1 cellular context compared by ENCODE assay signal in the genomic region with DNA sequence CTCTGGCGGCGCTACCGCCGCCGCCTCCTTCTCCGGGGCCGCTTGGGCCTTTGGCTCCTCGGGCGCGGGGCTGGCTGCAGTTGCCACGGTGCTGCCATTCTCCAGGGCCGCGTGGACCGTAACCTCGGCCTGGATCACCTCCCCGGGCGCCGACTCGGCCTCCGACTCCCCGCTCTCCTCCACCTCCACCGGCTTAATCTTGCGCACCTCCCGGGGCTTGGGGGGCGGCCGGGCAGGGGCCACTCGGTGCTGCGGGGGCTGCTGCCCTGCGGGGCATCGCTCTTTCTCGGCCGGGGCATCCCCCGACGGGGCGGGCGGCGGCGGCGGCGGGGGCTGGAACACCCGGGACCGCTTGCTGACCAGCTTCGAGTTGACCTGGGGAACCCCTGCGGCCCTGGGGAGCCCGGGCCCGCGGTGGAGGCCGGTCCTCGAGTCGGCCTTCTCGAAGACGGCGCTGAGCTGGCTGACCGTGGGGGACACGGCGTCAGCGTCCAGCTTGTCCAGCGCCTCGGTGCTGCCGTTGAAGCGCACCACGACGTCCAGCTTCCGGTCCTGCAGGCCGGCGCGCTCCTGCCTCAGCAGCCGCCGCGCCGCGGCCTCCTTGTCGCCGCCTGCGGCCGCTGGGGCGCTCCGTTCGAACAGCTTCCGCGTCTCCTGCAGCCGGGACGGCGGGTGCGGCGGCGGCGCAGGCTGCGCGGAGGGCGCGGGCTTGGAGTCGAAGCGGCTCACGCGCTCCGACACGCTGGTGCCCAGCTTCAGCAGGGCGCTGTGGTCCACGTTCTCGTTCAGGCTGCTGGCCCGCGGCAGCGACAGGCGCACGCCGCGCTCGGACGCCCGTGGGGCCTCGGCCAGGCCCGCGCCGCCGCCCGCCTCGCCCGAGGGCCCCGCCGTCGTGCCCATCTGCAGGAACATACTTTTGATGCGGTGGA.
TF ChIP-seq lines count a peak whose summit lies in the region.

No MANE protein-coding gene starts in this region.

TF ChIP-seq in HepG2, 621 proteins besides CTCF, POLR2A, EP300 and RAD21 (continues in another document):
- TF ChIP-seq ATAD3A (CRISPR knock-in tag; IDR thresholded peaks at IDR 0.05) = no peak
- TF ChIP-seq, protein P1, sequence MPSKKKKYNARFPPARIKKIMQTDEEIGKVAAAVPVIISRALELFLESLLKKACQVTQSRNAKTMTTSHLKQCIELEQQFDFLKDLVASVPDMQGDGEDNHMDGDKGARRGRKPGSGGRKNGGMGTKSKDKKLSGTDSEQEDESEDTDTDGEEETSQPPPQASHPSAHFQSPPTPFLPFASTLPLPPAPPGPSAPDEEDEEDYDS (CRISPR knock-in tag; IDR thresholded peaks at IDR 0.05) = no peak
- TF ChIP-seq, protein P2, sequence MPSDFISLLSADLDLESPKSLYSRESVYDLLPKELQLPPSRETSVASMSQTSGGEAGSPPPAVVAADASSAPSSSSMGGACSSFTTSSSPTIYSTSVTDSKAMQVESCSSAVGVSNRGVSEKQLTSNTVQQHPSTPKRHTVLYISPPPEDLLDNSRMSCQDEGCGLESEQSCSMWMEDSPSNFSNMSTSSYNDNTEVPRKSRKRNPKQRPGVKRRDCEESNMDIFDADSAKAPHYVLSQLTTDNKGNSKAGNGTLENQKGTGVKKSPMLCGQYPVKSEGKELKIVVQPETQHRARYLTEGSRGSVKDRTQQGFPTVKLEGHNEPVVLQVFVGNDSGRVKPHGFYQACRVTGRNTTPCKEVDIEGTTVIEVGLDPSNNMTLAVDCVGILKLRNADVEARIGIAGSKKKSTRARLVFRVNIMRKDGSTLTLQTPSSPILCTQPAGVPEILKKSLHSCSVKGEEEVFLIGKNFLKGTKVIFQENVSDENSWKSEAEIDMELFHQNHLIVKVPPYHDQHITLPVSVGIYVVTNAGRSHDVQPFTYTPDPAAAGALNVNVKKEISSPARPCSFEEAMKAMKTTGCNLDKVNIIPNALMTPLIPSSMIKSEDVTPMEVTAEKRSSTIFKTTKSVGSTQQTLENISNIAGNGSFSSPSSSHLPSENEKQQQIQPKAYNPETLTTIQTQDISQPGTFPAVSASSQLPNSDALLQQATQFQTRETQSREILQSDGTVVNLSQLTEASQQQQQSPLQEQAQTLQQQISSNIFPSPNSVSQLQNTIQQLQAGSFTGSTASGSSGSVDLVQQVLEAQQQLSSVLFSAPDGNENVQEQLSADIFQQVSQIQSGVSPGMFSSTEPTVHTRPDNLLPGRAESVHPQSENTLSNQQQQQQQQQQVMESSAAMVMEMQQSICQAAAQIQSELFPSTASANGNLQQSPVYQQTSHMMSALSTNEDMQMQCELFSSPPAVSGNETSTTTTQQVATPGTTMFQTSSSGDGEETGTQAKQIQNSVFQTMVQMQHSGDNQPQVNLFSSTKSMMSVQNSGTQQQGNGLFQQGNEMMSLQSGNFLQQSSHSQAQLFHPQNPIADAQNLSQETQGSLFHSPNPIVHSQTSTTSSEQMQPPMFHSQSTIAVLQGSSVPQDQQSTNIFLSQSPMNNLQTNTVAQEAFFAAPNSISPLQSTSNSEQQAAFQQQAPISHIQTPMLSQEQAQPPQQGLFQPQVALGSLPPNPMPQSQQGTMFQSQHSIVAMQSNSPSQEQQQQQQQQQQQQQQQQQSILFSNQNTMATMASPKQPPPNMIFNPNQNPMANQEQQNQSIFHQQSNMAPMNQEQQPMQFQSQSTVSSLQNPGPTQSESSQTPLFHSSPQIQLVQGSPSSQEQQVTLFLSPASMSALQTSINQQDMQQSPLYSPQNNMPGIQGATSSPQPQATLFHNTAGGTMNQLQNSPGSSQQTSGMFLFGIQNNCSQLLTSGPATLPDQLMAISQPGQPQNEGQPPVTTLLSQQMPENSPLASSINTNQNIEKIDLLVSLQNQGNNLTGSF (CRISPR knock-in tag; IDR thresholded peaks at IDR 0.05) = peak; percentile 85
- TF ChIP-seq ZNF446 (CRISPR knock-in tag; IDR thresholded peaks at IDR 0.05) = no peak; the same call in 1 of the 2 replicates
- TF ChIP-seq, protein P3, sequence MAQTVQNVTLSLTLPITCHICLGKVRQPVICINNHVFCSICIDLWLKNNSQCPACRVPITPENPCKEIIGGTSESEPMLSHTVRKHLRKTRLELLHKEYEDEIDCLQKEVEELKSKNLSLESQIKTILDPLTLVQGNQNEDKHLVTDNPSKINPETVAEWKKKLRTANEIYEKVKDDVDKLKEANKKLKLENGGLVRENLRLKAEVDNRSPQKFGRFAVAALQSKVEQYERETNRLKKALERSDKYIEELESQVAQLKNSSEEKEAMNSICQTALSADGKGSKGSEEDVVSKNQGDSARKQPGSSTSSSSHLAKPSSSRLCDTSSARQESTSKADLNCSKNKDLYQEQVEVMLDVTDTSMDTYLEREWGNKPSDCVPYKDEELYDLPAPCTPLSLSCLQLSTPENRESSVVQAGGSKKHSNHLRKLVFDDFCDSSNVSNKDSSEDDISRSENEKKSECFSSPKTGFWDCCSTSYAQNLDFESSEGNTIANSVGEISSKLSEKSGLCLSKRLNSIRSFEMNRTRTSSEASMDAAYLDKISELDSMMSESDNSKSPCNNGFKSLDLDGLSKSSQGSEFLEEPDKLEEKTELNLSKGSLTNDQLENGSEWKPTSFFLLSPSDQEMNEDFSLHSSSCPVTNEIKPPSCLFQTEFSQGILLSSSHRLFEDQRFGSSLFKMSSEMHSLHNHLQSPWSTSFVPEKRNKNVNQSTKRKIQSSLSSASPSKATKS (CRISPR knock-in tag; IDR thresholded peaks at IDR 0.05) = no peak
- TF ChIP-seq NRL (CRISPR knock-in tag; IDR thresholded peaks at IDR 0.05; ENCODE audit: borderline replicate concordance) = no peak; the same call in 1 of the 2 replicates
- TF ChIP-seq, protein P4, sequence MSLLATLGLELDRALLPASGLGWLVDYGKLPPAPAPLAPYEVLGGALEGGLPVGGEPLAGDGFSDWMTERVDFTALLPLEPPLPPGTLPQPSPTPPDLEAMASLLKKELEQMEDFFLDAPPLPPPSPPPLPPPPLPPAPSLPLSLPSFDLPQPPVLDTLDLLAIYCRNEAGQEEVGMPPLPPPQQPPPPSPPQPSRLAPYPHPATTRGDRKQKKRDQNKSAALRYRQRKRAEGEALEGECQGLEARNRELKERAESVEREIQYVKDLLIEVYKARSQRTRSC (CRISPR knock-in tag; IDR thresholded peaks at IDR 0.05; ENCODE audit: low read depth) = no peak
- TF ChIP-seq ZNF501 (CRISPR knock-in tag; IDR thresholded peaks at IDR 0.05) = peak; percentile 42; the same call in 1 of the 2 replicates
- TF ChIP-seq, protein P5, sequence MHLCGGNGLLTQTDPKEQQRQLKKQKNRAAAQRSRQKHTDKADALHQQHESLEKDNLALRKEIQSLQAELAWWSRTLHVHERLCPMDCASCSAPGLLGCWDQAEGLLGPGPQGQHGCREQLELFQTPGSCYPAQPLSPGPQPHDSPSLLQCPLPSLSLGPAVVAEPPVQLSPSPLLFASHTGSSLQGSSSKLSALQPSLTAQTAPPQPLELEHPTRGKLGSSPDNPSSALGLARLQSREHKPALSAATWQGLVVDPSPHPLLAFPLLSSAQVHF (CRISPR knock-in tag; IDR thresholded peaks at IDR 0.05) = 0 out of 2 replicates have a peak, but pooled peaks have one; percentile 37
- peak; percentile 89 for TF ChIP-seq GABPB1 (CRISPR knock-in tag; IDR thresholded peaks at IDR 0.05)
- no peak for TF ChIP-seq ZNF672 (CRISPR knock-in tag; IDR thresholded peaks at IDR 0.05)
- TF ChIP-seq ZNF766 (CRISPR knock-in tag; IDR thresholded peaks at IDR 0.05; ENCODE audit: borderline replicate concordance) = peak; percentile 50; the same call in 1 of the 2 replicates
- TF ChIP-seq CEBPB (IDR thresholded peaks at IDR 0.05; ENCODE audit: borderline replicate concordance, low read depth, low read length) = no peak
- TF ChIP-seq KLF9 (CRISPR knock-in tag; IDR thresholded peaks at IDR 0.05; ENCODE audit: low read depth) = no peak; the same call in 1 of the 2 replicates
- TF ChIP-seq, protein P6, sequence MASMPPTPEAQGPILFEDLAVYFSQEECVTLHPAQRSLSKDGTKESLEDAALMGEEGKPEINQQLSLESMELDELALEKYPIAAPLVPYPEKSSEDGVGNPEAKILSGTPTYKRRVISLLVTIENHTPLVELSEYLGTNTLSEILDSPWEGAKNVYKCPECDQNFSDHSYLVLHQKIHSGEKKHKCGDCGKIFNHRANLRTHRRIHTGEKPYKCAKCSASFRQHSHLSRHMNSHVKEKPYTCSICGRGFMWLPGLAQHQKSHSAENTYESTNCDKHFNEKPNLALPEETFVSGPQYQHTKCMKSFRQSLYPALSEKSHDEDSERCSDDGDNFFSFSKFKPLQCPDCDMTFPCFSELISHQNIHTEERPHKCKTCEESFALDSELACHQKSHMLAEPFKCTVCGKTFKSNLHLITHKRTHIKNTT (CRISPR knock-in tag; IDR thresholded peaks at IDR 0.05) = no peak
- TF ChIP-seq, protein P7, sequence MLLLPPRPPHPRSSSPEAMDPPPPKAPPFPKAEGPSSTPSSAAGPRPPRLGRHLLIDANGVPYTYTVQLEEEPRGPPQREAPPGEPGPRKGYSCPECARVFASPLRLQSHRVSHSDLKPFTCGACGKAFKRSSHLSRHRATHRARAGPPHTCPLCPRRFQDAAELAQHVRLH (CRISPR knock-in tag; IDR thresholded peaks at IDR 0.05; ENCODE audit: borderline replicate concordance, low read depth) = peak; percentile 8; the same call in 1 of the 2 replicates
- TF ChIP-seq ZNF329 (CRISPR knock-in tag; IDR thresholded peaks at IDR 0.05; ENCODE audit: low read depth) = peak; percentile 90; the same call in 1 of the 2 replicates
- TF ChIP-seq, protein P8, sequence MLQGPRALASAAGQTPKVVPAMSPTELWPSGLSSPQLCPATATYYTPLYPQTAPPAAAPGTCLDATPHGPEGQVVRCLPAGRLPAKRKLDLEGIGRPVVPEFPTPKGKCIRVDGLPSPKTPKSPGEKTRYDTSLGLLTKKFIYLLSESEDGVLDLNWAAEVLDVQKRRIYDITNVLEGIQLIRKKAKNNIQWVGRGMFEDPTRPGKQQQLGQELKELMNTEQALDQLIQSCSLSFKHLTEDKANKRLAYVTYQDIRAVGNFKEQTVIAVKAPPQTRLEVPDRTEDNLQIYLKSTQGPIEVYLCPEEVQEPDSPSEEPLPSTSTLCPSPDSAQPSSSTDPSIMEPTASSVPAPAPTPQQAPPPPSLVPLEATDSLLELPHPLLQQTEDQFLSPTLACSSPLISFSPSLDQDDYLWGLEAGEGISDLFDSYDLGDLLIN (CRISPR knock-in tag; IDR thresholded peaks at IDR 0.05; ENCODE audit: borderline replicate concordance) = no peak
- TF ChIP-seq ZNF652 (CRISPR knock-in tag; IDR thresholded peaks at IDR 0.05; ENCODE audit: borderline replicate concordance, low read depth) = no peak
- peak; percentile 34; the same call in 1 of the 2 replicates for TF ChIP-seq ZNF253 (CRISPR knock-in tag; IDR thresholded peaks at IDR 0.05; ENCODE audit: borderline replicate concordance)
- no peak for TF ChIP-seq ZNF614 (CRISPR knock-in tag; IDR thresholded peaks at IDR 0.05; ENCODE audit: borderline replicate concordance)
- peak; percentile 21; the same call in 1 of the 2 replicates for TF ChIP-seq ZNF768 (CRISPR knock-in tag; IDR thresholded peaks at IDR 0.05)
- TF ChIP-seq MIER3 (CRISPR knock-in tag; IDR thresholded peaks at IDR 0.05; ENCODE audit: borderline replicate concordance) = no peak
- no peak for TF ChIP-seq ZFP62 (CRISPR knock-in tag; IDR thresholded peaks at IDR 0.05)
- TF ChIP-seq, protein P9, sequence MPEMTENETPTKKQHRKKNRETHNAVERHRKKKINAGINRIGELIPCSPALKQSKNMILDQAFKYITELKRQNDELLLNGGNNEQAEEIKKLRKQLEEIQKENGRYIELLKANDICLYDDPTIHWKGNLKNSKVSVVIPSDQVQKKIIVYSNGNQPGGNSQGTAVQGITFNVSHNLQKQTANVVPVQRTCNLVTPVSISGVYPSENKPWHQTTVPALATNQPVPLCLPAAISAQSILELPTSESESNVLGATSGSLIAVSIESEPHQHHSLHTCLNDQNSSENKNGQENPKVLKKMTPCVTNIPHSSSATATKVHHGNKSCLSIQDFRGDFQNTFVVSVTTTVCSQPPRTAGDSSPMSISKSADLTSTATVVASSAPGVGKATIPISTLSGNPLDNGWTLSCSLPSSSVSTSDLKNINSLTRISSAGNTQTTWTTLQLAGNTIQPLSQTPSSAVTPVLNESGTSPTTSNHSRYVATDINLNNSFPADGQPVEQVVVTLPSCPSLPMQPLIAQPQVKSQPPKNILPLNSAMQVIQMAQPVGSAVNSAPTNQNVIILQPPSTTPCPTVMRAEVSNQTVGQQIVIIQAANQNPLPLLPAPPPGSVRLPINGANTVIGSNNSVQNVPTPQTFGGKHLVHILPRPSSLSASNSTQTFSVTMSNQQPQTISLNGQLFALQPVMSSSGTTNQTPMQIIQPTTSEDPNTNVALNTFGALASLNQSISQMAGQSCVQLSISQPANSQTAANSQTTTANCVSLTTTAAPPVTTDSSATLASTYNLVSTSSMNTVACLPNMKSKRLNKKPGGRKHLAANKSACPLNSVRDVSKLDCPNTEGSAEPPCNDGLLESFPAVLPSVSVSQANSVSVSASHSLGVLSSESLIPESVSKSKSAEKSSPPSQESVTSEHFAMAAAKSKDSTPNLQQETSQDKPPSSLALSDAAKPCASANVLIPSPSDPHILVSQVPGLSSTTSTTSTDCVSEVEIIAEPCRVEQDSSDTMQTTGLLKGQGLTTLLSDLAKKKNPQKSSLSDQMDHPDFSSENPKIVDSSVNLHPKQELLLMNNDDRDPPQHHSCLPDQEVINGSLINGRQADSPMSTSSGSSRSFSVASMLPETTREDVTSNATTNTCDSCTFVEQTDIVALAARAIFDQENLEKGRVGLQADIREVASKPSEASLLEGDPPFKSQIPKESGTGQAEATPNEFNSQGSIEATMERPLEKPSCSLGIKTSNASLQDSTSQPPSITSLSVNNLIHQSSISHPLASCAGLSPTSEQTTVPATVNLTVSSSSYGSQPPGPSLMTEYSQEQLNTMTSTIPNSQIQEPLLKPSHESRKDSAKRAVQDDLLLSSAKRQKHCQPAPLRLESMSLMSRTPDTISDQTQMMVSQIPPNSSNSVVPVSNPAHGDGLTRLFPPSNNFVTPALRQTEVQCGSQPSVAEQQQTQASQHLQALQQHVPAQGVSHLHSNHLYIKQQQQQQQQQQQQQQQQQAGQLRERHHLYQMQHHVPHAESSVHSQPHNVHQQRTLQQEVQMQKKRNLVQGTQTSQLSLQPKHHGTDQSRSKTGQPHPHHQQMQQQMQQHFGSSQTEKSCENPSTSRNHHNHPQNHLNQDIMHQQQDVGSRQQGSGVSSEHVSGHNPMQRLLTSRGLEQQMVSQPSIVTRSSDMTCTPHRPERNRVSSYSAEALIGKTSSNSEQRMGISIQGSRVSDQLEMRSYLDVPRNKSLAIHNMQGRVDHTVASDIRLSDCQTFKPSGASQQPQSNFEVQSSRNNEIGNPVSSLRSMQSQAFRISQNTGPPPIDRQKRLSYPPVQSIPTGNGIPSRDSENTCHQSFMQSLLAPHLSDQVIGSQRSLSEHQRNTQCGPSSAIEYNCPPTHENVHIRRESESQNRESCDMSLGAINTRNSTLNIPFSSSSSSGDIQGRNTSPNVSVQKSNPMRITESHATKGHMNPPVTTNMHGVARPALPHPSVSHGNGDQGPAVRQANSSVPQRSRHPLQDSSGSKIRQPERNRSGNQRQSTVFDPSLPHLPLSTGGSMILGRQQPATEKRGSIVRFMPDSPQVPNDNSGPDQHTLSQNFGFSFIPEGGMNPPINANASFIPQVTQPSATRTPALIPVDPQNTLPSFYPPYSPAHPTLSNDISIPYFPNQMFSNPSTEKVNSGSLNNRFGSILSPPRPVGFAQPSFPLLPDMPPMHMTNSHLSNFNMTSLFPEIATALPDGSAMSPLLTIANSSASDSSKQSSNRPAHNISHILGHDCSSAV (CRISPR knock-in tag; IDR thresholded peaks at IDR 0.05; ENCODE audit: borderline replicate concordance) = no peak
- no peak for TF ChIP-seq ZNF335 (CRISPR knock-in tag; IDR thresholded peaks at IDR 0.05)
- peak; percentile 46; the same call in 1 of the 2 replicates for TF ChIP-seq FOXO1 (CRISPR knock-in tag; IDR thresholded peaks at IDR 0.05)
- no peak for TF ChIP-seq ZNF619 (CRISPR knock-in tag; IDR thresholded peaks at IDR 0.05)
- TF ChIP-seq EHMT2 (IDR thresholded peaks at IDR 0.05; ENCODE audit: borderline replicate concordance, low read depth, low read length) = no peak
